Comparison of ENCODE assay signal across 8 cellular contexts in genomic region chr12:32533971-32534590, GRCh38.
DNase-seq lines count a peak whose midpoint lies in the region; ATAC-seq, FAIRE-seq and TF ChIP-seq lines count a peak whose summit lies in the region.

No MANE protein-coding gene starts in this region.

- H3K27me3 ChIP-seq in GM12878 (replicated peaks in 1 of 2; ENCODE audit: control insufficient read depth in 2 of 2, insufficient read depth in 2 of 2, low read length in 1 of 2) (no peaks in the 10 kb centered on the region; a peak in 2 of 4 replicates), kidney epithelial cell (ENCODE audit: control insufficient read depth, insufficient read depth, low read length) (no peaks in the 10 kb centered on the region), stomach smooth muscle (ENCODE audit: control insufficient read depth in 1 of 2, insufficient read depth in 2 of 2, low read length in 2 of 2) (no peaks in the 10 kb centered on the region)

- H3K9me3 ChIP-seq in GM12878 (replicated peaks; ENCODE audit: control insufficient read depth, insufficient read depth, low read length) (no peaks in the 10 kb centered on the region), stomach smooth muscle (ENCODE audit: control insufficient read depth in 2 of 2, low read length in 2 of 2) (no peaks in the 10 kb centered on the region)

- CTCF ChIA-PET in GM12878 (lab: Yijun Ruan, JAX) = interaction anchor here (0.9 kb wide), 1 partner anchor 220 kb away, joined by 3 read pairs; no protein-coding TSS in a partner anchor

- H3K36me3 ChIP-seq in GM12878 (ENCODE audit: control insufficient read depth in 2 of 2, insufficient read depth in 2 of 2, low read length in 1 of 2) = no peaks in the 10 kb centered on the region
- no peaks in the 10 kb centered on the region for H3K36me3 ChIP-seq in kidney epithelial cell (ENCODE audit: control insufficient read depth, insufficient read depth, low read length)
- no peaks in the 10 kb centered on the region for H3K36me3 ChIP-seq in stomach smooth muscle (ENCODE audit: control insufficient read depth in 2 of 2, insufficient read depth in 2 of 2, low read length in 2 of 2)

- H3K4me3 ChIP-seq in GM12878 = no peak overlapping the region
- H3K4me3 ChIP-seq in kidney epithelial cell (ENCODE audit: low read depth, low read length) = peak overlapping the region; percentile 18
- peak overlapping the region; percentile 74 to 75 for H3K4me3 ChIP-seq in stomach smooth muscle (ENCODE audit: low read length in 2 of 2)

- TF ChIP-seq EP300 in GM12878 (IDR thresholded peaks at IDR 0.05; ENCODE audit: borderline replicate concordance in 1 of 2, control insufficient read depth in 1 of 2, low read depth in 2 of 2, low read length in 2 of 2) = no peak

- ATAC-seq in GM19467 (IDR thresholded peaks at IDR 0.05; ENCODE audit: unreplicated experiment) = peak; percentile 75
- ATAC-seq in GM12878 = peak; percentile 70

- H3K9me3 Mint-ChIP-seq in CD14-positive monocyte = no peaks in the 10 kb centered on the region

- H3K27ac ChIP-seq in GM12878 (ENCODE audit: control insufficient read depth, insufficient read depth) (no peak overlapping the region), stomach smooth muscle (ENCODE audit: low read length) (peak overlapping the region; percentile 42)

- DNase-seq in CD14-positive monocyte (ENCODE audit: low spot score) (no peak), LHCN-M2 (ENCODE audit: low read depth) (peak; percentile 93), GM12878 (ENCODE audit: low read depth, low spot score) (no peak), kidney epithelial cell (ENCODE audit: low read depth) (peak; percentile 78), Kasumi-1 (lab: John Stamatoyannopoulos, UW) (no peak)
- no peak for DNase-seq in activated CD4-positive, alpha-beta T cell treated with anti-CD3 and anti-CD28 coated beads, Interleukin-2, amount 50 U/mL, for 1 hour

- no peaks in the 10 kb centered on the region for H3K27me3 Mint-ChIP-seq in CD14-positive monocyte (ENCODE audit: low read depth in 3 of 3)

- SMC1A ChIA-PET in GM12878 (lab: Charles Lee; ENCODE audit: uncharacterized antibody, unreplicated experiment) = interaction anchor here (1.2 to 2.5 kb wide), 2 partner anchors 11 to 81 kb away, joined by 4 to 11 read pairs; no protein-coding TSS in a partner anchor

- H3K36me3 Mint-ChIP-seq in CD14-positive monocyte = peaks cover 14 to 22% of the 10 kb centered on the region in 2 donors

- H3K27ac Mint-ChIP-seq in CD14-positive monocyte = peak overlapping the region; percentile 86 to 96 (median 92)

- in situ Hi-C loops in GM12878 (cut with MboI) = no loop called here

- H3K4me3 Mint-ChIP-seq in CD14-positive monocyte = peak overlapping the region; percentile 81 to 91

- TF ChIP-seq RAD21 in GM12878 (IDR thresholded peaks at IDR 0.05; ENCODE audit: insufficient read depth, low read depth, low read length) = no peak

- TF ChIP-seq POLR2A in GM12878 (IDR thresholded peaks at IDR 0.05; ENCODE audit: low read depth, low read length) = no peak

- BruUV-seq in GM12878 (replicated peaks; lab: Mats Ljungman, UMichigan) = no TSS peak

- WGBS in GM12878 (ENCODE audit: insufficient coverage, insufficient replicate concordance, low lambda C conversion rate, missing lambda C conversion rate) = 7% methylated on average over 6 of the region's 6 CpGs

- peak overlapping the region; percentile 31; the same call in 1 of the 2 replicates for H3K4me2 ChIP-seq in GM12878 (ENCODE audit: control insufficient read depth, insufficient read depth)

- peaks cover 52% of the 10 kb centered on the region for H3K4me1 Mint-ChIP-seq in CD14-positive monocyte

- POLR2A ChIA-PET in GM12878 (lab: Charles Lee) = no interaction called here

- no peak for FAIRE-seq in GM12878 (lab: Jason Lieb, UNC)

- no peak overlapping the region for H2AFZ ChIP-seq in GM12878 (ENCODE audit: control insufficient read depth, low read depth, low read length)

- no peaks in the 10 kb centered on the region for H3K79me2 ChIP-seq in GM12878 (ENCODE audit: control insufficient read depth, insufficient read depth, low read length)

- no peaks in the 10 kb centered on the region for H4K20me1 ChIP-seq in GM12878 (ENCODE audit: control insufficient read depth, insufficient read depth)

- RAD21 ChIA-PET in GM12878 (lab: Charles Lee; ENCODE audit: unreplicated experiment) = no interaction called here

- TF ChIP-seq CTCF in CD14-positive monocyte (IDR thresholded peaks at IDR 0.05) (no peak), GM12878 (IDR thresholded peaks at IDR 0.05 in 2 of 3, conservative IDR thresholded peaks at IDR 0.05 in 1 of 3; ENCODE audit: control insufficient read depth in 2 of 3, extremely low read depth in 1 of 3, insufficient read depth in 1 of 3, low read depth in 3 of 3, low read length in 3 of 3) (no peak), kidney epithelial cell (IDR thresholded peaks at IDR 0.05; ENCODE audit: insufficient read depth, low read length, poor library complexity, severe bottlenecking) (no peak)

- intact Hi-C loops in CD14-positive monocyte (cut with micrococcal nuclease) = loop anchor here in 1 of 2 donors (10.0 kb wide), 1 partner anchor 51 kb away; no protein-coding TSS in a partner anchor
- intact Hi-C loops in GM12878 (cut with micrococcal nuclease; ENCODE audit: unreplicated experiment) = no loop called here

- H3K4me1 ChIP-seq in GM12878 (ENCODE audit: control insufficient read depth, insufficient read depth, low read length) = no peaks in the 10 kb centered on the region
- H3K4me1 ChIP-seq in stomach smooth muscle (ENCODE audit: control insufficient read depth, insufficient read depth, low read length) = peaks cover 20% of the 10 kb centered on the region

- H3K9ac ChIP-seq in GM12878 (ENCODE audit: control insufficient read depth, insufficient read depth, low read length) (no peak overlapping the region), stomach smooth muscle (ENCODE audit: low read length in 2 of 2) (peak overlapping the region; percentile 63 to 75)

TF ChIP-seq in GM12878, 131 proteins besides CTCF, POLR2A, EP300 and RAD21 (continues in another document):
- TF ChIP-seq SIX5 (IDR thresholded peaks at IDR 0.05; ENCODE audit: low read depth, low read length, severe bottlenecking) = no peak
- TF ChIP-seq SRF (IDR thresholded peaks at IDR 0.05; ENCODE audit: low read depth in 2 of 2, low read length in 2 of 2) = no peak
- no peak for TF ChIP-seq STAT1 (conservative IDR thresholded peaks at IDR 0.05)
- no peak for TF ChIP-seq SP1 (IDR thresholded peaks at IDR 0.05; ENCODE audit: low read depth, low read length)
- TF ChIP-seq, protein P1, sequence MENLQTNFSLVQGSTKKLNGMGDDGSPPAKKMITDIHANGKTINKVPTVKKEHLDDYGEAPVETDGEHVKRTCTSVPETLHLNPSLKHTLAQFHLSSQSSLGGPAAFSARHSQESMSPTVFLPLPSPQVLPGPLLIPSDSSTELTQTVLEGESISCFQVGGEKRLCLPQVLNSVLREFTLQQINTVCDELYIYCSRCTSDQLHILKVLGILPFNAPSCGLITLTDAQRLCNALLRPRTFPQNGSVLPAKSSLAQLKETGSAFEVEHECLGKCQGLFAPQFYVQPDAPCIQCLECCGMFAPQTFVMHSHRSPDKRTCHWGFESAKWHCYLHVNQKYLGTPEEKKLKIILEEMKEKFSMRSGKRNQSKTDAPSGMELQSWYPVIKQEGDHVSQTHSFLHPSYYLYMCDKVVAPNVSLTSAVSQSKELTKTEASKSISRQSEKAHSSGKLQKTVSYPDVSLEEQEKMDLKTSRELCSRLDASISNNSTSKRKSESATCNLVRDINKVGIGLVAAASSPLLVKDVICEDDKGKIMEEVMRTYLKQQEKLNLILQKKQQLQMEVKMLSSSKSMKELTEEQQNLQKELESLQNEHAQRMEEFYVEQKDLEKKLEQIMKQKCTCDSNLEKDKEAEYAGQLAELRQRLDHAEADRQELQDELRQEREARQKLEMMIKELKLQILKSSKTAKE (IDR thresholded peaks at IDR 0.05; ENCODE audit: low read depth, poor library complexity, severe bottlenecking) = no peak
- no peak for TF ChIP-seq ETV6 (conservative IDR thresholded peaks at IDR 0.05 in 1 of 2, IDR thresholded peaks at IDR 0.05 in 1 of 2; ENCODE audit: borderline replicate concordance in 1 of 2, low read depth in 1 of 2)
- TF ChIP-seq CUX1 (IDR thresholded peaks at IDR 0.05; ENCODE audit: insufficient replicate concordance, low read depth, low read length) = no peak

Comparison
In these comparisons a context has a peak if more than half of its experiments do, and no peak if none do; other contexts are left out.
1. DNase-seq: peak in LHCN-M2 (single experiment) and kidney epithelial cell (single experiment); none in CD14-positive monocyte (single experiment), GM12878 (single experiment), Kasumi-1 (0 of 2) and activated CD4-positive, alpha-beta T cell treated with anti-CD3 and anti-CD28 coated beads, Interleukin-2, amount 50 U/mL, for 1 hour (single experiment).